In the genomic region with DNA sequence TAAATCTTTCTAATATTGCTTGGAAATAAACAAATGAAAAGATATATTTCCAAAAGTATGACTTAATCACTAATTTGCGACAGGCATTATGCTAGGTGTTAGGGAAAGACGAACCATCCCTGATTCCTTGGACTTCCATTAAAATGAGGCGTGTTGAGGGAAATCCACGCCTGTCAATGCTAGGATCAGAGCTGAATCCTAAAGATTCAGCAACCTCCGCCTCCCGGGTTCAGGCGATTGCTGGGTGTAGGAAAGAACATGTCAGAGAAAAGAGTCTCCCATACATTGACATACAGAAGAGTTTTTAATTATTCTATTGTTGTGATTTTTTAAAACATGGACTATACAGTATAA, we compare ENCODE assay signal across 16 cellular contexts. TPM values are rescaled to one million over a fixed set of nuclear protein-coding genes. Genes with fewer than 3 reads are reported as not detected.
A peak's percentile ranks its signal among the peaks of the same experiment; 100 is the strongest.
DNase-seq lines count a peak whose midpoint lies in the region; ATAC-seq and TF ChIP-seq lines count a peak whose summit lies in the region.
"Had no signal": no experiment of that assay in that cellular context is flagged by ENCODE, and none has a peak within 500 bp of the region (broad histone marks: within the 10 kb centered on the region; RNA-seq: fewer than 3 reads in every experiment).

No MANE protein-coding gene starts in this region.

- POLR2A ChIA-PET in RWPE1 (lab: Yijun Ruan, JAX; ENCODE audit: low non-redundant PET) = interaction anchor here (1.1 kb wide), 1 partner anchor 21 kb away, joined by 3 read pairs; no protein-coding TSS in a partner anchor
- POLR2A ChIA-PET in CD8-positive, alpha-beta T cell (lab: Charles Lee) = no interaction called here

- intact Hi-C loops in CD8-positive, alpha-beta T cell (cut with DNase I, micrococcal nuclease) = no loop called here

- ATAC-seq in GM21381 (IDR thresholded peaks at IDR 0.05; ENCODE audit: unreplicated experiment) (no peak), omental fat pad (ENCODE audit: low FRiP score) (no peak), HG03354 (IDR thresholded peaks at IDR 0.05; ENCODE audit: poor library complexity, severe bottlenecking, unreplicated experiment) (no peak)
- ATAC-seq in CD8-positive, alpha-beta T cell = no peak

- CTCF ChIA-PET in RWPE1 (lab: Yijun Ruan, JAX) = no interaction called here
- CTCF ChIA-PET in CD8-positive, alpha-beta T cell (lab: Charles Lee) = no interaction called here

- H3K4me3 ChIP-seq in H7 (ENCODE audit: insufficient read depth, low read depth, low read length) (peak overlapping the region; percentile 35), iPS-11a (ENCODE audit: low read depth, low read length) (peak overlapping the region; percentile 31)
- no peak overlapping the region for H3K4me3 ChIP-seq in CD8-positive, alpha-beta T cell (ENCODE audit: low read depth, low read length)
- H3K4me3 ChIP-seq: GM12878, transverse colon had no signal

- no peak overlapping the region for H3K4me3 Mint-ChIP-seq in CD8-positive, alpha-beta T cell
- H3K4me3 Mint-ChIP-seq: activated B cell treated with CpG ODN at 0.5 μM for 24 hours; activated naive CD4-positive, alpha-beta T cell treated with anti-CD3 and anti-CD28 coated beads, Interleukin-2, amount 50 U/mL, for 24 hours had no signal

- H3K27ac ChIP-seq in 22Rv1 = peak overlapping the region; percentile 75
- H3K27ac ChIP-seq in RWPE1 = no peak overlapping the region
- no peak overlapping the region for H3K27ac ChIP-seq in CD8-positive, alpha-beta T cell (ENCODE audit: low read depth, low read length)
- H3K27ac ChIP-seq: transverse colon had no signal

- H3K4me1 ChIP-seq in CD8-positive, alpha-beta T cell (ENCODE audit: insufficient read depth, low read length) = no peaks in the 10 kb centered on the region

- DNase-seq in H7 (peak; percentile 55), RWPE1 (ENCODE audit: low spot score) (peak; percentile 36), omental fat pad (ENCODE audit: low spot score) (no peak)
- no peak for DNase-seq in CD8-positive, alpha-beta T cell
- DNase-seq: activated B cell treated with CpG ODN at 0.5 μM for 24 hours, cerebellar nuclear complex, DND-41, midbrain, NCI-H187 treated with DMSO at 0.1 percent for 48 hours, transverse colon had no signal

- no peak for TF ChIP-seq CTCF in 22Rv1 (IDR thresholded peaks at IDR 0.05)
- no peak for TF ChIP-seq CTCF in RWPE1 (conservative IDR thresholded peaks at IDR 0.05; ENCODE audit: low read depth)
- no peak for TF ChIP-seq CTCF in omental fat pad (IDR thresholded peaks at IDR 0.05)
- no peak for TF ChIP-seq CTCF in CD8-positive, alpha-beta T cell (IDR thresholded peaks at IDR 0.05)

- H3K27me3 Mint-ChIP-seq in CD8-positive, alpha-beta T cell (ENCODE audit: low read depth) = peaks cover 70% of the 10 kb centered on the region

- no peaks in the 10 kb centered on the region; the same call in 1 of the 2 replicates for H3K27me3 ChIP-seq in H7 (ENCODE audit: control insufficient read depth, insufficient read depth, low read length)
- H3K27me3 ChIP-seq in CD8-positive, alpha-beta T cell (ENCODE audit: insufficient read depth, low read length) = peaks cover 17% of the 10 kb centered on the region

- peaks cover 3% of the 10 kb centered on the region for H3K9me3 Mint-ChIP-seq in CD8-positive, alpha-beta T cell
- H3K9me3 Mint-ChIP-seq: activated naive CD4-positive, alpha-beta T cell treated with anti-CD3 and anti-CD28 coated beads, Interleukin-2, amount 50 U/mL, for 24 hours had no signal

- H3K36me3 ChIP-seq in H7 (replicated peaks; ENCODE audit: control insufficient read depth, insufficient read depth, low read length) = no peaks in the 10 kb centered on the region
- no peaks in the 10 kb centered on the region for H3K36me3 ChIP-seq in CD8-positive, alpha-beta T cell (ENCODE audit: insufficient read depth, low read length)
- H3K36me3 ChIP-seq: transverse colon had no signal

- no peaks in the 10 kb centered on the region for H3K9me3 ChIP-seq in CD8-positive, alpha-beta T cell (ENCODE audit: low read length)
- H3K9me3 ChIP-seq: transverse colon had no signal

- H3K4me1 Mint-ChIP-seq in CD8-positive, alpha-beta T cell (ENCODE audit: low read depth) = peaks cover 6% of the 10 kb centered on the region

- no peak overlapping the region for H3K27ac Mint-ChIP-seq in CD8-positive, alpha-beta T cell
- H3K27ac Mint-ChIP-seq: activated B cell treated with CpG ODN at 0.5 μM for 24 hours had no signal

- no peaks in the 10 kb centered on the region for H3K36me3 Mint-ChIP-seq in CD8-positive, alpha-beta T cell

RNA-seq across cellular contexts. Expression of gene PRSS16, which starts 16.8 kb away (rescaled TPM):
- total RNA-seq in H7 (2014; rRNA removed; shearing (Covaris generic)) = 5.0 and 5.2 TPM in 2 replicates
- 1 to 10 TPM in 1 of 4 donors, under 1 TPM in 1, not detected in 2; 0.84 to 2.5 TPM for total RNA-seq in omental fat pad
- under 1 TPM; 0.58 to 0.62 TPM for total RNA-seq in CD8-positive, alpha-beta T cell

Comparison
In these comparisons a context has a peak if more than half of its experiments do, and no peak if none do; other contexts are left out.
1. DNase-seq: peak in H7 (single experiment) and RWPE1 (single experiment); none in omental fat pad (single experiment) and CD8-positive, alpha-beta T cell (0 of 7).